In the genomic region with DNA sequence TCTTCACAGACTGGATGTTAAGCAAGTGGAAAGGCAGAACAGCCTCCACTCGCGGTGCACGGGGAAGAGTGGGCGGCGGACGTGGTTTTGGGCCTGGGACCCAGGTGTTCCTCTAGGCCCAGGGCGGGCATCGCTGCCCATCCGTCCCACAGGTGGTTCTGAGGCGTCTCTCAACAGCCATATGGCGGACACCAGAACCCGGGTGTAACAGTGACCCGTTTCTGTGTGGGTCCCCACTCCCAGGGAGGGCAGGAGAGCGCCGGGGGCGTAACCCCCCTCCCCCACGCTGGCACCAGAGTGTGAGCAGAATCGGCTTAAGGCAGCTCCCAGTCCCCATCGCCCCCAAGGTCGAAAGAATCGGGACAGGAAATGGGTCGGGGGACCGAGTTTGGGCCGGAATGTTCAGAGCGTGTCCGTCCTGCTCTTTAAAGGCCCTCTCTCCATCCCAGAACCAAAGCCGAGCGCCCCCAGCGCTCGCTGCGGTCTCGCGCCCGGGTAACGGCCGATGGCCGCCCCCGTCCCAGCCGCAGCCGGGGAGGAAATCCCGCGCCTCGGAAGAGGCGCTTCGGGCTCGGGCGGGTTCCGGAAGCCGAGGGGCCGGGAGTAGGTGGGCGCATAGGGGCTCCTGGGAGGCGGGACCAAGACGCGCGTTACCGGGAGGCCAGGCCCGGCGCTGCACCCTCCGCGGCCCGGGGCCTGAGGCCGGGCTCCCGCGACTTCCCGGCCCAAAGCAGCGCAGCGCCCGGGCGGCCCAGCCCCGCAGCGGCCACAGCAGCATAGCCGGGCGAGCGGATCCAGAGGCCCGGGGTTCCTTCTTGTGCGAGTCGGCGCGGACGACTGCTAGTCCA, we compare ENCODE assay signal across 1 cellular context.
TF ChIP-seq lines count a peak whose summit lies in the region.

A gene (minus strand): TSS at position 839 of the 848 bp plus-strand sequence. CDS start 61 bp downstream, at position 778.

TF ChIP-seq in HepG2, 621 proteins besides CTCF, POLR2A, EP300 and RAD21 (continued from another document and continues in another):
- TF ChIP-seq ZNF547 (CRISPR knock-in tag; IDR thresholded peaks at IDR 0.05) (peak; percentile 73; the same call in 1 of the 2 replicates), ZNF607 (CRISPR knock-in tag; IDR thresholded peaks at IDR 0.05; ENCODE audit: borderline replicate concordance) (peak; percentile 95; the same call in 1 of the 2 replicates), ZNF12 (CRISPR knock-in tag; IDR thresholded peaks at IDR 0.05) (no peak), ZNF629 (CRISPR knock-in tag; conservative IDR thresholded peaks at IDR 0.05) (no peak), CEBPB (IDR thresholded peaks at IDR 0.05; ENCODE audit: borderline replicate concordance, low read depth, low read length) (no peak), ARNT2 (CRISPR knock-in tag; IDR thresholded peaks at IDR 0.05; ENCODE audit: low read depth) (peak; percentile 83), ZNF274 (CRISPR knock-in tag; IDR thresholded peaks at IDR 0.05) (peak; percentile 85; the same call in 1 of the 2 replicates), ZBTB38 (CRISPR knock-in tag; IDR thresholded peaks at IDR 0.05) (peak; percentile 99), ZNF713 (CRISPR knock-in tag; IDR thresholded peaks at IDR 0.05) (no peak), KMT2B (CRISPR knock-in tag; IDR thresholded peaks at IDR 0.05) (peak; percentile 66; the same call in 1 of the 2 replicates), ZNF569 (CRISPR knock-in tag; IDR thresholded peaks at IDR 0.05; ENCODE audit: borderline replicate concordance) (0 out of 2 replicates have a peak, but pooled peaks have one; percentile 66), FOSL1 (CRISPR knock-in tag; IDR thresholded peaks at IDR 0.05; ENCODE audit: borderline replicate concordance) (no peak), MED13 (CRISPR knock-in tag; IDR thresholded peaks at IDR 0.05) (no peak), SMARCC2 (IDR thresholded peaks at IDR 0.05) (no peak), ZNF883 (CRISPR knock-in tag; IDR thresholded peaks at IDR 0.05; ENCODE audit: not compliant biosample characterization) (peak; percentile 68), ZSCAN20 (CRISPR knock-in tag; IDR thresholded peaks at IDR 0.05; ENCODE audit: borderline replicate concordance) (peak; percentile 93; the same call in 1 of the 2 replicates), ZNF674 (CRISPR knock-in tag; IDR thresholded peaks at IDR 0.05; ENCODE audit: low read depth) (peak; percentile 75; the same call in 1 of the 2 replicates), KDM2A (CRISPR knock-in tag; IDR thresholded peaks at IDR 0.05; ENCODE audit: borderline replicate concordance, low read depth) (peak; percentile 89), HNRNPL (IDR thresholded peaks at IDR 0.05; ENCODE audit: low read depth, low read length) (peak; percentile 88), ISX (CRISPR knock-in tag; conservative IDR thresholded peaks at IDR 0.05) (0 out of 2 replicates have a peak, but pooled peaks have one; percentile 18), JDP2 (CRISPR knock-in tag; IDR thresholded peaks at IDR 0.05; ENCODE audit: borderline replicate concordance) (no peak; the same call in 1 of the 2 replicates), ZNF562 (CRISPR knock-in tag; IDR thresholded peaks at IDR 0.05; ENCODE audit: borderline replicate concordance) (no peak), ZSCAN22 (CRISPR knock-in tag; IDR thresholded peaks at IDR 0.05) (no peak; the same call in 1 of the 2 replicates)
- TF ChIP-seq, protein P1, sequence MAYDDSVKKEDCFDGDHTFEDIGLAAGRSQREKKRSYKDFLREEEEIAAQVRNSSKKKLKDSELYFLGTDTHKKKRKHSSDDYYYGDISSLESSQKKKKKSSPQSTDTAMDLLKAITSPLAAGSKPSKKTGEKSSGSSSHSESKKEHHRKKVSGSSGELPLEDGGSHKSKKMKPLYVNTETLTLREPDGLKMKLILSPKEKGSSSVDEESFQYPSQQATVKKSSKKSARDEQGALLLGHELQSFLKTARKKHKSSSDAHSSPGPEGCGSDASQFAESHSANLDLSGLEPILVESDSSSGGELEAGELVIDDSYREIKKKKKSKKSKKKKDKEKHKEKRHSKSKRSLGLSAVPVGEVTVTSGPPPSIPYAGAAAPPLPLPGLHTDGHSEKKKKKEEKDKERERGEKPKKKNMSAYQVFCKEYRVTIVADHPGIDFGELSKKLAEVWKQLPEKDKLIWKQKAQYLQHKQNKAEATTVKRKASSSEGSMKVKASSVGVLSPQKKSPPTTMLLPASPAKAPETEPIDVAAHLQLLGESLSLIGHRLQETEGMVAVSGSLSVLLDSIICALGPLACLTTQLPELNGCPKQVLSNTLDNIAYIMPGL (CRISPR knock-in tag; IDR thresholded peaks at IDR 0.05; ENCODE audit: borderline replicate concordance in 1 of 2, low read depth in 1 of 2) = peak; percentile 87 to 95
- TF ChIP-seq, protein P2, sequence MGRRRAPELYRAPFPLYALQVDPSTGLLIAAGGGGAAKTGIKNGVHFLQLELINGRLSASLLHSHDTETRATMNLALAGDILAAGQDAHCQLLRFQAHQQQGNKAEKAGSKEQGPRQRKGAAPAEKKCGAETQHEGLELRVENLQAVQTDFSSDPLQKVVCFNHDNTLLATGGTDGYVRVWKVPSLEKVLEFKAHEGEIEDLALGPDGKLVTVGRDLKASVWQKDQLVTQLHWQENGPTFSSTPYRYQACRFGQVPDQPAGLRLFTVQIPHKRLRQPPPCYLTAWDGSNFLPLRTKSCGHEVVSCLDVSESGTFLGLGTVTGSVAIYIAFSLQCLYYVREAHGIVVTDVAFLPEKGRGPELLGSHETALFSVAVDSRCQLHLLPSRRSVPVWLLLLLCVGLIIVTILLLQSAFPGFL (CRISPR knock-in tag; IDR thresholded peaks at IDR 0.05) = no peak
- TF ChIP-seq, protein P3, sequence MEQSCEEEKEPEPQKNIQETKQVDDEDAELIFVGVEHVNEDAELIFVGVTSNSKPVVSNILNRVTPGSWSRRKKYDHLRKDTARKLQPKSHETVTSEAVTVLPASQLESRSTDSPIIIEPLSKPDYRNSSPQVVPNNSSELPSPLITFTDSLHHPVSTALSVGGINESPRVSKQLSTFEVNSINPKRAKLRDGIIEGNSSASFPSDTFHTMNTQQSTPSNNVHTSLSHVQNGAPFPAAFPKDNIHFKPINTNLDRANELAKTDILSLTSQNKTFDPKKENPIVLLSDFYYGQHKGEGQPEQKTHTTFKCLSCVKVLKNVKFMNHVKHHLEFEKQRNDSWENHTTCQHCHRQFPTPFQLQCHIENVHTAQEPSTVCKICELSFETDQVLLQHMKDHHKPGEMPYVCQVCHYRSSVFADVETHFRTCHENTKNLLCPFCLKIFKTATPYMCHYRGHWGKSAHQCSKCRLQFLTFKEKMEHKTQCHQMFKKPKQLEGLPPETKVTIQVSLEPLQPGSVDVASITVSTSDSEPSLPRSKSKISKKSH (CRISPR knock-in tag; IDR thresholded peaks at IDR 0.05; ENCODE audit: borderline replicate concordance) = 0 out of 2 replicates have a peak, but pooled peaks have one; percentile 11
- TF ChIP-seq, protein P4, sequence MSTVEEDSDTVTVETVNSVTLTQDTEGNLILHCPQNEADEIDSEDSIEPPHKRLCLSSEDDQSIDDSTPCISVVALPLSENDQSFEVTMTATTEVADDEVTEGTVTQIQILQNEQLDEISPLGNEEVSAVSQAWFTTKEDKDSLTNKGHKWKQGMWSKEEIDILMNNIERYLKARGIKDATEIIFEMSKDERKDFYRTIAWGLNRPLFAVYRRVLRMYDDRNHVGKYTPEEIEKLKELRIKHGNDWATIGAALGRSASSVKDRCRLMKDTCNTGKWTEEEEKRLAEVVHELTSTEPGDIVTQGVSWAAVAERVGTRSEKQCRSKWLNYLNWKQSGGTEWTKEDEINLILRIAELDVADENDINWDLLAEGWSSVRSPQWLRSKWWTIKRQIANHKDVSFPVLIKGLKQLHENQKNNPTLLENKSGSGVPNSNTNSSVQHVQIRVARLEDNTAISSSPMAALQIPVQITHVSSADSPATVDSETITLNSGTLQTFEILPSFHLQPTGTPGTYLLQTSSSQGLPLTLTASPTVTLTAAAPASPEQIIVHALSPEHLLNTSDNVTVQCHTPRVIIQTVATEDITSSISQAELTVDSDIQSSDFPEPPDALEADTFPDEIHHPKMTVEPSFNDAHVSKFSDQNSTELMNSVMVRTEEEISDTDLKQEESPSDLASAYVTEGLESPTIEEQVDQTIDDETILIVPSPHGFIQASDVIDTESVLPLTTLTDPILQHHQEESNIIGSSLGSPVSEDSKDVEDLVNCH (CRISPR knock-in tag; IDR thresholded peaks at IDR 0.05) = 0 out of 2 replicates have a peak, but pooled peaks have one; percentile 50
- TF ChIP-seq, protein P5, sequence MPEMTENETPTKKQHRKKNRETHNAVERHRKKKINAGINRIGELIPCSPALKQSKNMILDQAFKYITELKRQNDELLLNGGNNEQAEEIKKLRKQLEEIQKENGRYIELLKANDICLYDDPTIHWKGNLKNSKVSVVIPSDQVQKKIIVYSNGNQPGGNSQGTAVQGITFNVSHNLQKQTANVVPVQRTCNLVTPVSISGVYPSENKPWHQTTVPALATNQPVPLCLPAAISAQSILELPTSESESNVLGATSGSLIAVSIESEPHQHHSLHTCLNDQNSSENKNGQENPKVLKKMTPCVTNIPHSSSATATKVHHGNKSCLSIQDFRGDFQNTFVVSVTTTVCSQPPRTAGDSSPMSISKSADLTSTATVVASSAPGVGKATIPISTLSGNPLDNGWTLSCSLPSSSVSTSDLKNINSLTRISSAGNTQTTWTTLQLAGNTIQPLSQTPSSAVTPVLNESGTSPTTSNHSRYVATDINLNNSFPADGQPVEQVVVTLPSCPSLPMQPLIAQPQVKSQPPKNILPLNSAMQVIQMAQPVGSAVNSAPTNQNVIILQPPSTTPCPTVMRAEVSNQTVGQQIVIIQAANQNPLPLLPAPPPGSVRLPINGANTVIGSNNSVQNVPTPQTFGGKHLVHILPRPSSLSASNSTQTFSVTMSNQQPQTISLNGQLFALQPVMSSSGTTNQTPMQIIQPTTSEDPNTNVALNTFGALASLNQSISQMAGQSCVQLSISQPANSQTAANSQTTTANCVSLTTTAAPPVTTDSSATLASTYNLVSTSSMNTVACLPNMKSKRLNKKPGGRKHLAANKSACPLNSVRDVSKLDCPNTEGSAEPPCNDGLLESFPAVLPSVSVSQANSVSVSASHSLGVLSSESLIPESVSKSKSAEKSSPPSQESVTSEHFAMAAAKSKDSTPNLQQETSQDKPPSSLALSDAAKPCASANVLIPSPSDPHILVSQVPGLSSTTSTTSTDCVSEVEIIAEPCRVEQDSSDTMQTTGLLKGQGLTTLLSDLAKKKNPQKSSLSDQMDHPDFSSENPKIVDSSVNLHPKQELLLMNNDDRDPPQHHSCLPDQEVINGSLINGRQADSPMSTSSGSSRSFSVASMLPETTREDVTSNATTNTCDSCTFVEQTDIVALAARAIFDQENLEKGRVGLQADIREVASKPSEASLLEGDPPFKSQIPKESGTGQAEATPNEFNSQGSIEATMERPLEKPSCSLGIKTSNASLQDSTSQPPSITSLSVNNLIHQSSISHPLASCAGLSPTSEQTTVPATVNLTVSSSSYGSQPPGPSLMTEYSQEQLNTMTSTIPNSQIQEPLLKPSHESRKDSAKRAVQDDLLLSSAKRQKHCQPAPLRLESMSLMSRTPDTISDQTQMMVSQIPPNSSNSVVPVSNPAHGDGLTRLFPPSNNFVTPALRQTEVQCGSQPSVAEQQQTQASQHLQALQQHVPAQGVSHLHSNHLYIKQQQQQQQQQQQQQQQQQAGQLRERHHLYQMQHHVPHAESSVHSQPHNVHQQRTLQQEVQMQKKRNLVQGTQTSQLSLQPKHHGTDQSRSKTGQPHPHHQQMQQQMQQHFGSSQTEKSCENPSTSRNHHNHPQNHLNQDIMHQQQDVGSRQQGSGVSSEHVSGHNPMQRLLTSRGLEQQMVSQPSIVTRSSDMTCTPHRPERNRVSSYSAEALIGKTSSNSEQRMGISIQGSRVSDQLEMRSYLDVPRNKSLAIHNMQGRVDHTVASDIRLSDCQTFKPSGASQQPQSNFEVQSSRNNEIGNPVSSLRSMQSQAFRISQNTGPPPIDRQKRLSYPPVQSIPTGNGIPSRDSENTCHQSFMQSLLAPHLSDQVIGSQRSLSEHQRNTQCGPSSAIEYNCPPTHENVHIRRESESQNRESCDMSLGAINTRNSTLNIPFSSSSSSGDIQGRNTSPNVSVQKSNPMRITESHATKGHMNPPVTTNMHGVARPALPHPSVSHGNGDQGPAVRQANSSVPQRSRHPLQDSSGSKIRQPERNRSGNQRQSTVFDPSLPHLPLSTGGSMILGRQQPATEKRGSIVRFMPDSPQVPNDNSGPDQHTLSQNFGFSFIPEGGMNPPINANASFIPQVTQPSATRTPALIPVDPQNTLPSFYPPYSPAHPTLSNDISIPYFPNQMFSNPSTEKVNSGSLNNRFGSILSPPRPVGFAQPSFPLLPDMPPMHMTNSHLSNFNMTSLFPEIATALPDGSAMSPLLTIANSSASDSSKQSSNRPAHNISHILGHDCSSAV (CRISPR knock-in tag; IDR thresholded peaks at IDR 0.05; ENCODE audit: borderline replicate concordance) = peak; percentile 86; the same call in 1 of the 2 replicates
- TF ChIP-seq, protein P6, sequence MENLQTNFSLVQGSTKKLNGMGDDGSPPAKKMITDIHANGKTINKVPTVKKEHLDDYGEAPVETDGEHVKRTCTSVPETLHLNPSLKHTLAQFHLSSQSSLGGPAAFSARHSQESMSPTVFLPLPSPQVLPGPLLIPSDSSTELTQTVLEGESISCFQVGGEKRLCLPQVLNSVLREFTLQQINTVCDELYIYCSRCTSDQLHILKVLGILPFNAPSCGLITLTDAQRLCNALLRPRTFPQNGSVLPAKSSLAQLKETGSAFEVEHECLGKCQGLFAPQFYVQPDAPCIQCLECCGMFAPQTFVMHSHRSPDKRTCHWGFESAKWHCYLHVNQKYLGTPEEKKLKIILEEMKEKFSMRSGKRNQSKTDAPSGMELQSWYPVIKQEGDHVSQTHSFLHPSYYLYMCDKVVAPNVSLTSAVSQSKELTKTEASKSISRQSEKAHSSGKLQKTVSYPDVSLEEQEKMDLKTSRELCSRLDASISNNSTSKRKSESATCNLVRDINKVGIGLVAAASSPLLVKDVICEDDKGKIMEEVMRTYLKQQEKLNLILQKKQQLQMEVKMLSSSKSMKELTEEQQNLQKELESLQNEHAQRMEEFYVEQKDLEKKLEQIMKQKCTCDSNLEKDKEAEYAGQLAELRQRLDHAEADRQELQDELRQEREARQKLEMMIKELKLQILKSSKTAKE (CRISPR knock-in tag; IDR thresholded peaks at IDR 0.05; ENCODE audit: borderline replicate concordance) = no peak
- TF ChIP-seq, protein P7, sequence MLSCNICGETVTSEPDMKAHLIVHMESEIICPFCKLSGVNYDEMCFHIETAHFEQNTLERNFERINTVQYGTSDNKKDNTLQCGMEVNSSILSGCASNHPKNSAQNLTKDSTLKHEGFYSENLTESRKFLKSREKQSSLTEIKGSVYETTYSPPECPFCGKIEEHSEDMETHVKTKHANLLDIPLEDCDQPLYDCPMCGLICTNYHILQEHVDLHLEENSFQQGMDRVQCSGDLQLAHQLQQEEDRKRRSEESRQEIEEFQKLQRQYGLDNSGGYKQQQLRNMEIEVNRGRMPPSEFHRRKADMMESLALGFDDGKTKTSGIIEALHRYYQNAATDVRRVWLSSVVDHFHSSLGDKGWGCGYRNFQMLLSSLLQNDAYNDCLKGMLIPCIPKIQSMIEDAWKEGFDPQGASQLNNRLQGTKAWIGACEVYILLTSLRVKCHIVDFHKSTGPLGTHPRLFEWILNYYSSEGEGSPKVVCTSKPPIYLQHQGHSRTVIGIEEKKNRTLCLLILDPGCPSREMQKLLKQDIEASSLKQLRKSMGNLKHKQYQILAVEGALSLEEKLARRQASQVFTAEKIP (CRISPR knock-in tag; IDR thresholded peaks at IDR 0.05; ENCODE audit: borderline replicate concordance) = no peak
